In the genomic region with DNA sequence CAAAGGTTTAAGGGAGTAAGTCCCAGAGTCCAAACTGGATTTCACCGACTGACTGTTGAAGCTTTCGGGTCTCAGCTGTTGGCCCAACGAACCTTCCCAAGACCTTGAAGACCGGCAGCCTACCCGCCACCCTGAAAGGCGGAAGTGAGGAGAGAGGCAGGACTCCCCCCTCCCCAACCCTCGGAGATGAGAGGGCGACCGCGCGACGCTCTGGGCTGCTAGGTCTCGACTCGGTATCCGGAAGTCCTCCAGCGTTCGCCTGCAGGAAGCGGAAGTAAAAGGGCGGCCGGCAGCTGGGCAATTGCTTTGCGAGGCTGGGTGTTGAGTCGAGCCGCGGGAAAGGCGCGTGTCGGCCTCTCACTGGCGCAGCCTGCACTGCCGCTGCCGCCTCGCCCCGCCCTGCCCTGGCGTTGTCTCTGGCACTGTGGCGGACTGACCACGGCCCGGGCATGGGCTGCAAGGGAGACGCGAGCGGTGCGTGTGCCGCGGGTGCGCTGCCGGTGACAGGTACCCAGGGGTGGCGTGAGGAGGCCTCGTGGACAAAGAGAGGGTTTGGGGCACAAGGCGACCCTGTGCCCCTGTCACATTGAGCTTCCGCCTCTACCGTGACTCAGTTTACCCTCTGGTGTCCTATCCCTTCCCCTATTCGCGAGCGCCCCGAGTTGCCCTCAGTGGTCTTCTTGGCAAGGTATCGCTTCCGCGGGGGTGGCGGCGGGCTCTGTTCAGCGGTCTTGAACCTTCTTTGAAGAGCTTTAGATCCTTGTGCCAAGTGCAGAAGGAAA, we compare ENCODE assay signal across 8 cellular contexts. TPM values are rescaled to one million over a fixed set of nuclear protein-coding genes. Genes with fewer than 3 reads are reported as not detected.
DNase-seq lines count a peak whose midpoint lies in the region; ATAC-seq lines count a peak whose summit lies in the region.

A gene with protein sequence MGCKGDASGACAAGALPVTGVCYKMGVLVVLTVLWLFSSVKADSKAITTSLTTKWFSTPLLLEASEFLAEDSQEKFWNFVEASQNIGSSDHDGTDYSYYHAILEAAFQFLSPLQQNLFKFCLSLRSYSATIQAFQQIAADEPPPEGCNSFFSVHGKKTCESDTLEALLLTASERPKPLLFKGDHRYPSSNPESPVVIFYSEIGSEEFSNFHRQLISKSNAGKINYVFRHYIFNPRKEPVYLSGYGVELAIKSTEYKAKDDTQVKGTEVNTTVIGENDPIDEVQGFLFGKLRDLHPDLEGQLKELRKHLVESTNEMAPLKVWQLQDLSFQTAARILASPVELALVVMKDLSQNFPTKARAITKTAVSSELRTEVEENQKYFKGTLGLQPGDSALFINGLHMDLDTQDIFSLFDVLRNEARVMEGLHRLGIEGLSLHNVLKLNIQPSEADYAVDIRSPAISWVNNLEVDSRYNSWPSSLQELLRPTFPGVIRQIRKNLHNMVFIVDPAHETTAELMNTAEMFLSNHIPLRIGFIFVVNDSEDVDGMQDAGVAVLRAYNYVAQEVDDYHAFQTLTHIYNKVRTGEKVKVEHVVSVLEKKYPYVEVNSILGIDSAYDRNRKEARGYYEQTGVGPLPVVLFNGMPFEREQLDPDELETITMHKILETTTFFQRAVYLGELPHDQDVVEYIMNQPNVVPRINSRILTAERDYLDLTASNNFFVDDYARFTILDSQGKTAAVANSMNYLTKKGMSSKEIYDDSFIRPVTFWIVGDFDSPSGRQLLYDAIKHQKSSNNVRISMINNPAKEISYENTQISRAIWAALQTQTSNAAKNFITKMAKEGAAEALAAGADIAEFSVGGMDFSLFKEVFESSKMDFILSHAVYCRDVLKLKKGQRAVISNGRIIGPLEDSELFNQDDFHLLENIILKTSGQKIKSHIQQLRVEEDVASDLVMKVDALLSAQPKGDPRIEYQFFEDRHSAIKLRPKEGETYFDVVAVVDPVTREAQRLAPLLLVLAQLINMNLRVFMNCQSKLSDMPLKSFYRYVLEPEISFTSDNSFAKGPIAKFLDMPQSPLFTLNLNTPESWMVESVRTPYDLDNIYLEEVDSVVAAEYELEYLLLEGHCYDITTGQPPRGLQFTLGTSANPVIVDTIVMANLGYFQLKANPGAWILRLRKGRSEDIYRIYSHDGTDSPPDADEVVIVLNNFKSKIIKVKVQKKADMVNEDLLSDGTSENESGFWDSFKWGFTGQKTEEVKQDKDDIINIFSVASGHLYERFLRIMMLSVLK (N-terminal part only) (plus strand): TSS at position 292 of the 782 bp plus-strand sequence. CDS start 158 bp downstream, at position 450.

- CTCF ChIA-PET in CD8-positive, alpha-beta memory T cell (lab: Charles Lee): interaction anchor here (0.7 to 1.6 kb wide), 5 partner anchors 13 to 207 kb away, joined by 3 to 5 read pairs (median 4); no protein-coding TSS in a partner anchor

- peaks cover 6% of the 10 kb centered on the region for H3K36me3 ChIP-seq in CD8-positive, alpha-beta memory T cell (ENCODE audit: insufficient read depth, low read length)
- peaks cover 4% of the 10 kb centered on the region for H3K36me3 ChIP-seq in effector memory CD4-positive, alpha-beta T cell (ENCODE audit: control insufficient read depth, insufficient read depth, low read length)

- peaks cover 46 to 59% (median 57%) of the 10 kb centered on the region in 3 donors for H3K4me1 Mint-ChIP-seq in CD8-positive, alpha-beta memory T cell

- H3K27me3 ChIP-seq in CD8-positive, alpha-beta memory T cell (ENCODE audit: insufficient read depth, low read length, poor library complexity, severe bottlenecking): no peaks in the 10 kb centered on the region
- H3K27me3 ChIP-seq in effector memory CD4-positive, alpha-beta T cell (replicated peaks; ENCODE audit: control insufficient read depth, insufficient read depth, low read length, poor library complexity, severe bottlenecking): no peaks in the 10 kb centered on the region

- POLR2A ChIA-PET in CD8-positive, alpha-beta memory T cell (lab: Charles Lee): interaction anchor here (1.7 to 2.1 kb wide), 3 partner anchors 63 to 389 kb away, joined by 4 to 27 read pairs (median 11); a partner anchor contains a TSS

- H3K36me3 Mint-ChIP-seq in CD8-positive, alpha-beta memory T cell: peaks cover 0 to 27% (median 0%) of the 10 kb centered on the region in 3 donors

- H3K27ac ChIP-seq in CD8-positive, alpha-beta memory T cell (ENCODE audit: low read depth, low read length): peak within 1 kb of the TSS; percentile 72
- H3K27ac ChIP-seq in effector memory CD4-positive, alpha-beta T cell (ENCODE audit: insufficient read depth, low read length, poor library complexity, severe bottlenecking): peak within 1 kb of the TSS; percentile 73

- H3K27me3 Mint-ChIP-seq in CD8-positive, alpha-beta memory T cell: no peaks in the 10 kb centered on the region

- peaks cover 26% of the 10 kb centered on the region for H3K4me1 ChIP-seq in CD8-positive, alpha-beta memory T cell (ENCODE audit: insufficient read depth, low read length)
- peaks cover 3% of the 10 kb centered on the region for H3K4me1 ChIP-seq in effector memory CD4-positive, alpha-beta T cell (ENCODE audit: control insufficient read depth, insufficient read depth, low read length, poor library complexity, severe bottlenecking)

- peak within 1 kb of the TSS; percentile 85 to 98 (median 92) for H3K4me3 Mint-ChIP-seq in CD8-positive, alpha-beta memory T cell

- H3K9me3 ChIP-seq in CD8-positive, alpha-beta memory T cell (ENCODE audit: low read length): no peaks in the 10 kb centered on the region
- no peaks in the 10 kb centered on the region for H3K9me3 ChIP-seq in effector memory CD4-positive, alpha-beta T cell (ENCODE audit: control insufficient read depth, low read length)

- H3K9me3 Mint-ChIP-seq in CD8-positive, alpha-beta memory T cell: no peaks in the 10 kb centered on the region

- ATAC-seq in GM19468 (IDR thresholded peaks at IDR 0.05; ENCODE audit: extremely low read depth, unreplicated experiment): peak; percentile 86

- H3K27ac Mint-ChIP-seq in CD8-positive, alpha-beta memory T cell: peak within 1 kb of the TSS; percentile 91 to 97 (median 96)

- peak; percentile 88 to 95 (median 91) for DNase-seq in CD8-positive, alpha-beta memory T cell
- peak; percentile 91 for DNase-seq in HS-5 (ENCODE audit: low read depth)
- DNase-seq in NK-92 treated with Interleukin-12 subunit alpha and Interleukin-12 subunit beta, amount 100 ng/mL, for 24 hours (lab: John Stamatoyannopoulos, UW): peak; percentile 93
- peak; percentile 95 for DNase-seq in activated CD8-positive, alpha-beta memory T cell treated with anti-CD3 and anti-CD28 coated beads for 24 hours
- peak; percentile 88 to 91 (median 88) for DNase-seq in effector memory CD4-positive, alpha-beta T cell
- peak; percentile 98 for DNase-seq in lung microvascular endothelial cell (ENCODE audit: low read depth in 2 of 2)
- DNase-seq in stimulated activated CD4-positive, alpha-beta T cell treated with anti-CD3 and anti-CD28 coated beads, TNF-alpha, amount 100 ng/mL, for 48 hours (ENCODE audit: low read depth in 3 of 3): peak; percentile 84 to 89 (median 86)

- peak within 1 kb of the TSS; percentile 97 for H3K4me3 ChIP-seq in CD8-positive, alpha-beta memory T cell (ENCODE audit: low read length)
- peak within 1 kb of the TSS; percentile 86 for H3K4me3 ChIP-seq in effector memory CD4-positive, alpha-beta T cell (ENCODE audit: insufficient read depth, low read depth, low read length, poor library complexity, severe bottlenecking)

RNA-seq across cellular contexts. Expression of the gene that starts here (rescaled TPM):
- total RNA-seq in CD8-positive, alpha-beta memory T cell: 10 to 100 TPM; 54.0 to 55.8 TPM
- 16.9 TPM for polyA plus RNA-seq in CD8-positive, alpha-beta memory T cell
- 39.2 and 45.6 TPM in 2 replicates for total RNA-seq in lung microvascular endothelial cell

Comparison
In these comparisons a context has a peak if more than half of its experiments do, and no peak if none do; other contexts are left out.
1. Peak in every context shown above with its lines: DNase-seq, ATAC-seq, H3K4me3 ChIP-seq and H3K27ac ChIP-seq.